Comparison of ENCODE assay signal across 1 cellular context in the genomic region with DNA sequence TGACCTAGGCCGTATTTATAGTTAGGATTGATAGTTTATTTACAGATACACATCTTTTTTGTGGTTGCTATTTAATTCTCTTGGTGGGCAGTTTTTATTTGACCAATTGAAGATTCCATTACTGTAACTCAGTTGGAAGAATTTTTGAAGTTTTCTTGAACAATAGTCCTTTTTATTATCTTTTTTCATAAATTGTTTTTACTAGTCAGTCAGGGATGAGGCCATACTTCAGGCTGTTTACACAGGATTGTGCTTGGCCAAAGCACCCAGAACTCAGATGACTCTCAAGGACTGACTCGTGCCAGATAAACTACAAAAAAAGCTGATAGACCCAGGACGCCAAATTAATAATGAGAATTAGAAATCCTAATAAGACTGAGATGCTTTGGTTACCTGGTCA.
TF ChIP-seq lines count a peak whose summit lies in the region.

No MANE protein-coding gene starts in this region.

TF ChIP-seq in GM12878, 131 proteins besides CTCF, POLR2A, EP300 and RAD21:
- TF ChIP-seq USF1 (IDR thresholded peaks at IDR 0.05; ENCODE audit: borderline replicate concordance, extremely low read length, insufficient read depth, low read depth, low read length) (no peak), BCL3 (IDR thresholded peaks at IDR 0.05; ENCODE audit: borderline replicate concordance, insufficient read depth, low read depth, low read length, poor library complexity, severe bottlenecking) (no peak), BMI1 (IDR thresholded peaks at IDR 0.05; ENCODE audit: borderline replicate concordance) (no peak), NR2C1 (IDR thresholded peaks at IDR 0.05) (no peak), SMC3 (IDR thresholded peaks at IDR 0.05; ENCODE audit: borderline replicate concordance, low read length) (no peak), SPI1 (IDR thresholded peaks at IDR 0.05; ENCODE audit: borderline replicate concordance, insufficient read depth, low read depth, low read length) (no peak), ZNF207 (IDR thresholded peaks at IDR 0.05; ENCODE audit: borderline replicate concordance) (no peak)
